15 cellular contexts compared by ENCODE assay signal in genomic region chr13:103325675-103326074, GRCh38.
A peak's percentile ranks its signal among the peaks of the same experiment; 100 is the strongest.
DNase-seq lines count a peak whose midpoint lies in the region; ATAC-seq and TF ChIP-seq lines count a peak whose summit lies in the region.
"Had no signal": no experiment of that assay in that cellular context is flagged by ENCODE, and none has a peak within 500 bp of the region (broad histone marks: within the 10 kb centered on the region; RNA-seq: fewer than 3 reads in every experiment).

No MANE protein-coding gene starts in this region.

- no peaks in the 10 kb centered on the region for H3K27me3 ChIP-seq in HUES64 (ENCODE audit: insufficient read depth, low read length)
- no peaks in the 10 kb centered on the region for H3K27me3 ChIP-seq in endodermal cell (ENCODE audit: control insufficient read depth, insufficient read depth, low read length, poor library complexity, severe bottlenecking)
- H3K27me3 ChIP-seq in foreskin keratinocyte, result no peaks in the 10 kb centered on the region

- 33% methylated on average over 1 of the region's 2 CpGs for WGBS in HUES64
- 47% methylated on average over 2 of the region's 2 CpGs; no CpG with 5 or more reads in 1 of the 2 experiments for WGBS in endodermal cell (ENCODE audit: insufficient coverage in 1 of 2, insufficient read length in 1 of 2), 2 experiments

- no peak overlapping the region for H3K4me3 ChIP-seq in HUES64 (ENCODE audit: low read length)
- no peak overlapping the region for H3K4me3 ChIP-seq in endodermal cell (ENCODE audit: low read length)
- H3K4me3 ChIP-seq: A549 had no signal

- H3K36me3 ChIP-seq in HUES64 (ENCODE audit: insufficient read depth, low read length) (no peaks in the 10 kb centered on the region), endodermal cell (ENCODE audit: control insufficient read depth, insufficient read depth, low read length) (no peaks in the 10 kb centered on the region)

- H3K27me3 Mint-ChIP-seq in endodermal cell (ENCODE audit: insufficient read depth), result no peaks in the 10 kb centered on the region
- H3K27me3 Mint-ChIP-seq: IgD-negative memory B cell had no signal

- H3K27ac Mint-ChIP-seq in endodermal cell, result no peak overlapping the region
- H3K27ac Mint-ChIP-seq: CD14-positive monocyte; CD8-positive, alpha-beta T cell; IgD-negative memory B cell had no signal

- H3K9me3 ChIP-seq in HUES64 (ENCODE audit: insufficient read depth, low read depth, low read length), result no peaks in the 10 kb centered on the region
- peaks cover 6% of the 10 kb centered on the region for H3K9me3 ChIP-seq in endodermal cell (ENCODE audit: control insufficient read depth, low read length)
- H3K9me3 ChIP-seq: A549 had no signal

- no peak overlapping the region for H3K4me3 Mint-ChIP-seq in endodermal cell
- H3K4me3 Mint-ChIP-seq: CD14-positive monocyte; CD8-positive, alpha-beta T cell; IgD-negative memory B cell had no signal

- no peak for TF ChIP-seq CTCF in endodermal cell (conservative IDR thresholded peaks at IDR 0.05)
- TF ChIP-seq CTCF in foreskin keratinocyte (conservative IDR thresholded peaks at IDR 0.05), result no peak

- H3K9ac ChIP-seq in HUES64 (ENCODE audit: low read depth, low read length), result no peak overlapping the region
- H3K9ac ChIP-seq in endodermal cell (ENCODE audit: extremely low read depth, low read length, poor library complexity, severe bottlenecking), result no peak overlapping the region

- H3K36me3 Mint-ChIP-seq in endodermal cell (ENCODE audit: low read depth), result no peaks in the 10 kb centered on the region
- H3K36me3 Mint-ChIP-seq: CD14-positive monocyte; CD8-positive, alpha-beta T cell; IgD-negative memory B cell had no signal

- peak overlapping the region; percentile 27; the same call in 1 of the 2 replicates for H3K27ac ChIP-seq in HUES64 (ENCODE audit: low read depth, low read length)
- H3K27ac ChIP-seq in endodermal cell (ENCODE audit: low read depth, low read length), result no peak overlapping the region
- no peak overlapping the region for H3K27ac ChIP-seq in foreskin keratinocyte
- H3K27ac ChIP-seq: A549, HL-60 had no signal

- no peaks in the 10 kb centered on the region for H3K4me1 Mint-ChIP-seq in endodermal cell
- H3K4me1 Mint-ChIP-seq: CD14-positive monocyte, IgD-negative memory B cell had no signal

- H3K9me3 Mint-ChIP-seq in endodermal cell, result no peaks in the 10 kb centered on the region

- peaks cover 18% of the 10 kb centered on the region for H3K4me1 ChIP-seq in HUES64 (ENCODE audit: insufficient read depth, low read length)
- no peaks in the 10 kb centered on the region for H3K4me1 ChIP-seq in endodermal cell (ENCODE audit: control insufficient read depth, insufficient read depth, low read length)
- H3K4me1 ChIP-seq in foreskin keratinocyte, result no peaks in the 10 kb centered on the region
- H3K4me1 ChIP-seq: A549 had no signal

- peak; percentile 51 for DNase-seq in endodermal cell
- peak; percentile 14 for DNase-seq in iPS-NIHi7 (ENCODE audit: extremely low spot score)
- no peak for DNase-seq in foreskin keratinocyte
- no peak for DNase-seq in germinal center (ENCODE audit: low spot score)
- DNase-seq: CD8-positive, alpha-beta T cell; COR-L47; DND-41; GDM1 had no signal

- ATAC-seq in GM19328 (IDR thresholded peaks at IDR 0.05; ENCODE audit: unreplicated experiment) (no peak), foreskin keratinocyte (no peak)
- ATAC-seq: A549; CD8-positive, alpha-beta T cell; HCT116 had no signal

Comparison
In these comparisons a context has a peak if more than half of its experiments do, and no peak if none do; other contexts are left out.
1. DNase-seq: peak in endodermal cell (single experiment) and iPS-NIHi7 (single experiment); none in foreskin keratinocyte (0 of 2) and germinal center (single experiment).